ENCODE assay signal across 32 cellular contexts in genomic region chrX:55663584-55663983, GRCh38. TPM values are rescaled to one million over a fixed set of nuclear protein-coding genes. Genes with fewer than 3 reads are reported as not detected.
"Had no signal": no experiment of that assay in that cellular context is flagged by ENCODE, and none has a peak within 500 bp of the region (broad histone marks: within the 10 kb centered on the region; RNA-seq: fewer than 3 reads in every experiment).

No MANE protein-coding gene starts in this region.

- DNase-seq: activated CD4-positive, alpha-beta T cell treated with anti-CD3 and anti-CD28 coated beads for 4 hours; activated CD4-positive, alpha-beta T cell treated with anti-CD3 and anti-CD28 coated beads, Interleukin-2, amount 50 U/mL, for 4 hours; activated CD4-positive, CD25-positive, alpha-beta regulatory T cell; activated naive CD4-positive, alpha-beta T cell; activated T-cell treated with anti-CD3 and anti-CD28 coated beads for 4 hours; activated T-cell treated with anti-CD3 and anti-CD28 coated beads, Interleukin-2, amount 50 U/mL, for 72 hours; anterior cingulate cortex; body of pancreas; dermis blood vessel endothelial cell; effector CD4-positive, alpha-beta T cell; foreskin keratinocyte; heart right ventricle; midbrain; naive thymus-derived CD4-positive, alpha-beta T cell; ovary; stimulated activated CD4-positive, alpha-beta T cell treated with anti-CD3 and anti-CD28 coated beads, Interleukin-1b, Interleukin-23, amount 100 ng/mL, for 48 hours; stimulated activated CD4-positive, alpha-beta T cell treated with anti-CD3 and anti-CD28 coated beads, Interleukin-4, amount 100 ng/mL, for 4 hours; stimulated activated CD8-positive, alpha-beta memory T cell treated with anti-CD3 and anti-CD28 coated beads, Interleukin-4, amount 100 ng/mL, for 48 hours; stimulated activated naive B cell treated with anti-CD40 and anti-IgM and Interleukin-4, amounts not matched to agents 10 μg/mL and 1 μg/mL and 100 μg/mL, for 72 hours; stomach; T1000; tibial artery; upper lobe of right lung had no signal

- H3K9me3 ChIP-seq: body of pancreas, ovary, prostate gland, upper lobe of right lung had no signal

- H3K27ac ChIP-seq: body of pancreas, esophagus muscularis mucosa, foreskin keratinocyte, heart right ventricle, ovary, prostate gland, stomach, tibial artery, upper lobe of right lung had no signal

- H3K27ac Mint-ChIP-seq: activated naive CD8-positive, alpha-beta T cell; activated T-cell treated with anti-CD3 and anti-CD28 coated beads, Interleukin-2, amount 50 U/mL, for 72 hours; naive thymus-derived CD4-positive, alpha-beta T cell; stimulated activated naive B cell treated with anti-CD40 and anti-IgM and Interleukin-4, amounts not matched to agents 10 μg/mL and 1 μg/mL and 100 μg/mL, for 72 hours had no signal

- ATAC-seq: activated T-cell treated with anti-CD3 and anti-CD28 coated beads, Interleukin-2, amount 50 U/mL, for 72 hours; body of pancreas; foreskin keratinocyte; heart right ventricle; naive thymus-derived CD4-positive, alpha-beta T cell; stimulated activated naive B cell treated with anti-CD40 and anti-IgM and Interleukin-4, amounts not matched to agents 10 μg/mL and 1 μg/mL and 100 μg/mL, for 72 hours; upper lobe of right lung had no signal

- H3K36me3 Mint-ChIP-seq: activated naive CD8-positive, alpha-beta T cell; naive thymus-derived CD4-positive, alpha-beta T cell; stimulated activated naive B cell treated with anti-CD40 and anti-IgM and Interleukin-4, amounts not matched to agents 10 μg/mL and 1 μg/mL and 100 μg/mL, for 72 hours had no signal

- H3K4me2 ChIP-seq: smooth muscle cell had no signal

- H3K4me3 ChIP-seq: body of pancreas, esophagus muscularis mucosa, heart right ventricle, ovary, prostate gland, smooth muscle cell, stomach, tibial artery, upper lobe of right lung had no signal

- FAIRE-seq: colon had no signal

- H3K27me3 Mint-ChIP-seq: activated naive CD8-positive, alpha-beta T cell; naive thymus-derived CD4-positive, alpha-beta T cell had no signal

- H3K4me1 ChIP-seq: body of pancreas, esophagus muscularis mucosa, foreskin keratinocyte, heart right ventricle, prostate gland, stomach, tibial artery, upper lobe of right lung had no signal

- H3K4me3 Mint-ChIP-seq: activated naive CD8-positive, alpha-beta T cell; activated T-cell treated with anti-CD3 and anti-CD28 coated beads, Interleukin-2, amount 50 U/mL, for 72 hours; naive thymus-derived CD4-positive, alpha-beta T cell had no signal

RNA-seq across cellular contexts. Expression of gene FOXR2, which starts 40.4 kb away (rescaled TPM):
- total RNA-seq: activated T-cell treated with anti-CD3 and anti-CD28 coated beads, Interleukin-2, amount 50 U/mL, for 72 hours; body of pancreas; dermis blood vessel endothelial cell; esophagus muscularis mucosa; foreskin keratinocyte; heart right ventricle; kidney epithelial cell; lower leg skin; naive thymus-derived CD4-positive, alpha-beta T cell; ovary; smooth muscle cell; stomach; upper lobe of right lung had no signal
- polyA plus RNA-seq: adipose tissue; foreskin keratinocyte; heart right ventricle; naive thymus-derived CD4-positive, alpha-beta T cell; neural cell; ovary; smooth muscle cell; stomach had no signal
